ENCODE assay signal across 1 cellular context in genomic region chr2:18585526-18585925, GRCh38.
TF ChIP-seq lines count a peak whose summit lies in the region.

No MANE protein-coding gene starts in this region.

TF ChIP-seq in WTC11, 78 proteins besides CTCF, POLR2A, EP300 and RAD21 (continued from another document):
- TF ChIP-seq ZNF281 (CRISPR knock-in tag; IDR thresholded peaks at IDR 0.05) = no peak
- no peak for TF ChIP-seq EMX1 (CRISPR knock-in tag; IDR thresholded peaks at IDR 0.05)
- TF ChIP-seq ZNF138 (CRISPR knock-in tag; conservative IDR thresholded peaks at IDR 0.05) = no peak
- no peak for TF ChIP-seq SMAD4 (CRISPR knock-in tag; IDR thresholded peaks at IDR 0.05)
